ENCODE assay signal across 8 cellular contexts in the genomic region with DNA sequence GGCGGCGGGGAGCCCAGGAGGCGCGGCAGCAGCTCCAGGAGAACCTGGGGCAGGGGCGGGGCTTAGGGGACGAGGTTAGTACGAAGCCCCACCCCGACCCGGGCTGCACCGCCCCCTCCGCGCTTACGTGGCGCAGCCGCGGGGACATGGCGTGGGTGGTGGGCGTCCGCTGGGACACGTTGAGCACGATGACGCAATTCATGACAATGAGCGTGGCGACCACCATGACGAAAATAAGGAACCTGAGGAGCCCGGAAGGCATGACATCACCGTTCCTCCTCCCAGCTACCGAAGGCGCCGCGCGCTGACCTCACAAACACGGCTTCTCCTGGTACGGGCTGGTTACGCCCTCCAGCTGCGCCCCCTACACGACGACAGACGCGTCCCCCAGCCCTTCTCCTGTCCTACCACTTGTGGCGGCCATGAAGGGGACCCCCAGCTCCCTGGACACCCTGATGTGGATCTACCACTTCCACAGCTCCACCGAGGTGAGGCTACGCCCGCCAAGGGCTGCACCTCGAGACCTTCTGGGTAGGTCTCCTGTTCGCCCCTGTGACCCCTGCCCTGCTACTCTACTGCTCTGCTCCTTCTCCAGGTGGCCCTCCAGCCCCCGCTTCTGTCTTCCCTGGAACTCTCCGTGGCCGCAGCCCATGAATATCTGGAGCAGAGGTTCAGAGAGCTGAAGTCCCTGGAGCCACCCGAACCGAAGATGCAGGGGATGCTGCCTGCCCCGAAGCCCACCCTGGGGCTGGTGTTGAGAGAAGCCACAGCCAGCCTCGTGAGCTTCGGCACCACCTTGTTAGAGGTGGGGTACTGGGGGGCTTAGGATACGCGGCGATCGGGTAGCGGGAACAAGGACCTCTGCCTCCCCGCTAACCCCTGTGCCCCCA. TPM values are rescaled to one million over a fixed set of nuclear protein-coding genes. Genes with fewer than 3 reads are reported as not detected.
DNase-seq lines count a peak whose midpoint lies in the region; ATAC-seq, FAIRE-seq and TF ChIP-seq lines count a peak whose summit lies in the region.

A gene (plus strand): TSS at position 196 of the 890 bp plus-strand sequence. CDS start 227 bp downstream, at position 423.

- H3K27ac ChIP-seq in fibroblast of lung (ENCODE audit: insufficient read depth, low read length), result no peak within 1 kb of the TSS

- no peak for TF ChIP-seq POLR2A in GM12892 (IDR thresholded peaks at IDR 0.05; ENCODE audit: low read depth, low read length)

- peaks cover 10% of the 10 kb centered on the region for H3K4me1 Mint-ChIP-seq in neural crest cell

- no peaks in the 10 kb centered on the region for H3K9me3 ChIP-seq in fibroblast of lung (ENCODE audit: control insufficient read depth, insufficient read depth, low read depth, low read length)

- H3K4me1 ChIP-seq in fibroblast of lung (ENCODE audit: control insufficient read depth, extremely low read depth, insufficient read depth, low read length), result peaks cover 4% of the 10 kb centered on the region

- peak within 1 kb of the TSS; percentile 51 for H3K4me2 ChIP-seq in fibroblast of lung (ENCODE audit: extremely low read depth, insufficient read depth, low read length)

- H3K79me2 ChIP-seq in fibroblast of lung (ENCODE audit: control insufficient read depth, insufficient read depth, low read length), result no peaks in the 10 kb centered on the region

- H3K9me3 Mint-ChIP-seq in neural crest cell, result no peaks in the 10 kb centered on the region

- ATAC-seq in GM21447 (IDR thresholded peaks at IDR 0.05; ENCODE audit: unreplicated experiment), result no peak

- H3K4me3 ChIP-seq in fibroblast of lung (replicated peaks in 1 of 4; ENCODE audit: control extremely low read depth in 1 of 4, insufficient read depth in 1 of 4, low read depth in 3 of 4, low read length in 4 of 4), result peak within 1 kb of the TSS in 3 of 4 experiments; percentile 21 to 67 (median 42)

- peaks cover 3% of the 10 kb centered on the region for H3K36me3 Mint-ChIP-seq in neural crest cell (ENCODE audit: low read depth)

- peak; percentile 82 for DNase-seq in GM12892 (ENCODE audit: insufficient read length)
- peak; percentile 45 for DNase-seq in NCI-H2171 (lab: John Stamatoyannopoulos, UW)
- DNase-seq in activated T-helper 1 cell treated with Interleukin-2 at 50 U/mL for 16 hours (ENCODE audit: low read depth), result peak; percentile 76
- peak; percentile 72 to 81 for DNase-seq in fibroblast of lung (ENCODE audit: low read depth in 2 of 2)
- no peak for DNase-seq in neural crest cell (ENCODE audit: low read depth, low spot score)
- peak; percentile 87 to 93 (median 91) for DNase-seq in stimulated activated naive CD4-positive, alpha-beta T cell (lab: John Stamatoyannopoulos, UW)
- no peak for DNase-seq in HPDE6-E6E7 (ENCODE audit: extremely low spot score)

- H3K4me3 Mint-ChIP-seq in neural crest cell, result peak within 1 kb of the TSS; percentile 75

- peak; percentile 88 for FAIRE-seq in GM12892 (lab: Jason Lieb, UNC)

- peak within 1 kb of the TSS; percentile 78 for H3K27ac Mint-ChIP-seq in neural crest cell (ENCODE audit: unreplicated experiment)

- TF ChIP-seq CTCF in fibroblast of lung (conservative IDR thresholded peaks at IDR 0.05 in 1 of 2, IDR thresholded peaks at IDR 0.05 in 1 of 2; ENCODE audit: low read depth in 1 of 2, low read length in 2 of 2) (no peak), neural crest cell (conservative IDR thresholded peaks at IDR 0.05) (no peak)

- H3K27me3 ChIP-seq in fibroblast of lung (ENCODE audit: control insufficient read depth, insufficient read depth, low read length), result no peaks in the 10 kb centered on the region

- peaks cover 14% of the 10 kb centered on the region for H3K27me3 Mint-ChIP-seq in neural crest cell (ENCODE audit: low read depth)

- H2AFZ ChIP-seq in fibroblast of lung (ENCODE audit: low read length), result peak within 1 kb of the TSS; percentile 30

- H3K9ac ChIP-seq in fibroblast of lung (ENCODE audit: insufficient read depth, low read length), result peak within 1 kb of the TSS; percentile 37

- no peaks in the 10 kb centered on the region for H4K20me1 ChIP-seq in fibroblast of lung (ENCODE audit: control insufficient read depth, extremely low read depth, insufficient read depth, low read length)

- peaks cover 16% of the 10 kb centered on the region for H3K36me3 ChIP-seq in fibroblast of lung (ENCODE audit: control insufficient read depth, insufficient read depth, low read length)

RNA-seq across cellular contexts. Expression of the gene that starts here (rescaled TPM):
- polyA plus RNA-seq in GM12892 (2012; ENCODE audit: missing spikeins), result 0.30 TPM
- total RNA-seq in fibroblast of lung (1.8 and 2.3 TPM in 2 replicates), neural crest cell (1.7 and 1.8 TPM in 2 replicates)
- 0.34 and 0.67 TPM in 2 replicates for polyA plus RNA-seq in fibroblast of lung
- polyA plus RNA-seq in fibroblast of lung (2012), result 0.62 and 1.6 TPM in 2 replicates
- 0.63 and 1.1 TPM in 2 replicates for polyA minus RNA-seq in fibroblast of lung (ENCODE audit: low replicate concordance)

Comparison
In these comparisons a context has a peak if more than half of its experiments do, and no peak if none do; other contexts are left out.
1. DNase-seq: peak in GM12892 (single experiment), NCI-H2171 (single experiment), activated T-helper 1 cell treated with Interleukin-2 at 50 U/mL for 16 hours (single experiment), fibroblast of lung (2 of 2) and stimulated activated naive CD4-positive, alpha-beta T cell (6 of 6); none in neural crest cell (single experiment) and HPDE6-E6E7 (single experiment).